ENCODE assay signal across 1 cellular context in the genomic region with DNA sequence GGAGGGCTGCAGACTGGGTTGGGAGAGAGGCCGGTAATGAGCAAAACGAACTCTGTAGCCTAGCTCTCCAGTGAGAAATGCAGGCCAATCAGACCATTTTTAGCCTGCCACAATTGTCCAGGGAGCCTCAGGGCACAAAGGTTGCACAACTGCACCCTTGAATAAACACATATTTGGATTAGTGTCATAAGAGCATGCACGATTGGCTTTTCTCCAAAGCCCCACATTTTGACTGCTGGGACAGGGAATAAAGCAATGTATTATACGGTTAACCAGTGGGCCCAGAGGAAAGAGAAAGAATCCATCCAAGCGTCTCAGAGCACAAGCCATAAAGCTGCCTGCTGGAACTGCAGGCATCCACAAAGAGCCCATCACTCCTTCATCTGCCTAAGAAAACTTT.
TF ChIP-seq lines count a peak whose summit lies in the region.

No MANE protein-coding gene starts in this region.

TF ChIP-seq in GM23338, 12 proteins besides CTCF, POLR2A, EP300 and RAD21 (continued from another document):
- TF ChIP-seq, protein P1, sequence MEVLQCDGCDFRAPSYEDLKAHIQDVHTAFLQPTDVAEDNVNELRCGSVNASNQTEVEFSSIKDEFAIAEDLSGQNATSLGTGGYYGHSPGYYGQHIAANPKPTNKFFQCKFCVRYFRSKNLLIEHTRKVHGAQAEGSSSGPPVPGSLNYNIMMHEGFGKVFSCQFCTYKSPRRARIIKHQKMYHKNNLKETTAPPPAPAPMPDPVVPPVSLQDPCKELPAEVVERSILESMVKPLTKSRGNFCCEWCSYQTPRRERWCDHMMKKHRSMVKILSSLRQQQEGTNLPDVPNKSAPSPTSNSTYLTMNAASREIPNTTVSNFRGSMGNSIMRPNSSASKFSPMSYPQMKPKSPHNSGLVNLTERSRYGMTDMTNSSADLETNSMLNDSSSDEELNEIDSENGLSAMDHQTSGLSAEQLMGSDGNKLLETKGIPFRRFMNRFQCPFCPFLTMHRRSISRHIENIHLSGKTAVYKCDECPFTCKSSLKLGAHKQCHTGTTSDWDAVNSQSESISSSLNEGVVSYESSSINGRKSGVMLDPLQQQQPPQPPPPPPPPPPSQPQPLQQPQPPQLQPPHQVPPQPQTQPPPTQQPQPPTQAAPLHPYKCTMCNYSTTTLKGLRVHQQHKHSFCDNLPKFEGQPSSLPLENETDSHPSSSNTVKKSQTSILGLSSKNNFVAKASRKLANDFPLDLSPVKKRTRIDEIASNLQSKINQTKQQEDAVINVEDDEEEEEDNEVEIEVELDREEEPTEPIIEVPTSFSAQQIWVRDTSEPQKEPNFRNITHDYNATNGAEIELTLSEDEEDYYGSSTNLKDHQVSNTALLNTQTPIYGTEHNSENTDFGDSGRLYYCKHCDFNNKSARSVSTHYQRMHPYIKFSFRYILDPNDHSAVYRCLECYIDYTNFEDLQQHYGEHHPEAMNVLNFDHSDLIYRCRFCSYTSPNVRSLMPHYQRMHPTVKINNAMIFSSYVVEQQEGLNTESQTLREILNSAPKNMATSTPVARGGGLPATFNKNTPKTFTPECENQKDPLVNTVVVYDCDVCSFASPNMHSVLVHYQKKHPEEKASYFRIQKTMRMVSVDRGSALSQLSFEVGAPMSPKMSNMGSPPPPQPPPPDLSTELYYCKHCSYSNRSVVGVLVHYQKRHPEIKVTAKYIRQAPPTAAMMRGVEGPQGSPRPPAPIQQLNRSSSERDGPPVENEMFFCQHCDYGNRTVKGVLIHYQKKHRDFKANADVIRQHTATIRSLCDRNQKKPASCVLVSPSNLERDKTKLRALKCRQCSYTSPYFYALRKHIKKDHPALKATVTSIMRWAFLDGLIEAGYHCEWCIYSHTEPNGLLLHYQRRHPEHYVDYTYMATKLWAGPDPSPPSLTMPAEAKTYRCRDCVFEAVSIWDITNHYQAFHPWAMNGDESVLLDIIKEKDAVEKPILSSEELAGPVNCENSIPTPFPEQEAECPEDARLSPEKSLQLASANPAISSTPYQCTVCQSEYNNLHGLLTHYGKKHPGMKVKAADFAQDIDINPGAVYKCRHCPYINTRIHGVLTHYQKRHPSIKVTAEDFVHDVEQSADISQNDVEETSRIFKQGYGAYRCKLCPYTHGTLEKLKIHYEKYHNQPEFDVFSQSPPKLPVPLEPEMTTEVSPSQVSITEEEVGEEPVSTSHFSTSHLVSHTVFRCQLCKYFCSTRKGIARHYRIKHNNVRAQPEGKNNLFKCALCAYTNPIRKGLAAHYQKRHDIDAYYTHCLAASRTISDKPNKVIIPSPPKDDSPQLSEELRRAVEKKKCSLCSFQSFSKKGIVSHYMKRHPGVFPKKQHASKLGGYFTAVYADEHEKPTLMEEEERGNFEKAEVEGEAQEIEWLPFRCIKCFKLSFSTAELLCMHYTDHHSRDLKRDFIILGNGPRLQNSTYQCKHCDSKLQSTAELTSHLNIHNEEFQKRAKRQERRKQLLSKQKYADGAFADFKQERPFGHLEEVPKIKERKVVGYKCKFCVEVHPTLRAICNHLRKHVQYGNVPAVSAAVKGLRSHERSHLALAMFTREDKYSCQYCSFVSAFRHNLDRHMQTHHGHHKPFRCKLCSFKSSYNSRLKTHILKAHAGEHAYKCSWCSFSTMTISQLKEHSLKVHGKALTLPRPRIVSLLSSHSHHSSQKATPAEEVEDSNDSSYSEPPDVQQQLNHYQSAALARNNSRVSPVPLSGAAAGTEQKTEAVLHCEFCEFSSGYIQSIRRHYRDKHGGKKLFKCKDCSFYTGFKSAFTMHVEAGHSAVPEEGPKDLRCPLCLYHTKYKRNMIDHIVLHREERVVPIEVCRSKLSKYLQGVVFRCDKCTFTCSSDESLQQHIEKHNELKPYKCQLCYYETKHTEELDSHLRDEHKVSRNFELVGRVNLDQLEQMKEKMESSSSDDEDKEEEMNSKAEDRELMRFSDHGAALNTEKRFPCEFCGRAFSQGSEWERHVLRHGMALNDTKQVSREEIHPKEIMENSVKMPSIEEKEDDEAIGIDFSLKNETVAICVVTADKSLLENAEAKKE (CRISPR knock-in tag; IDR thresholded peaks at IDR 0.05), result no peak
- no peak for TF ChIP-seq ZNF331 (CRISPR knock-in tag; IDR thresholded peaks at IDR 0.05; ENCODE audit: low read depth)
- no peak for TF ChIP-seq JUNB (IDR thresholded peaks at IDR 0.05; ENCODE audit: unreplicated experiment)
- no peak for TF ChIP-seq NANOG (IDR thresholded peaks at IDR 0.05; ENCODE audit: borderline replicate concordance)
- no peak for TF ChIP-seq POLR2AphosphoS5 (IDR thresholded peaks at IDR 0.05; ENCODE audit: low read depth)
- no peak for TF ChIP-seq EZH2phosphoT487 (IDR thresholded peaks at IDR 0.05; ENCODE audit: unreplicated experiment)
- no peak for TF ChIP-seq ETS1 (IDR thresholded peaks at IDR 0.05)
